In the genomic region with DNA sequence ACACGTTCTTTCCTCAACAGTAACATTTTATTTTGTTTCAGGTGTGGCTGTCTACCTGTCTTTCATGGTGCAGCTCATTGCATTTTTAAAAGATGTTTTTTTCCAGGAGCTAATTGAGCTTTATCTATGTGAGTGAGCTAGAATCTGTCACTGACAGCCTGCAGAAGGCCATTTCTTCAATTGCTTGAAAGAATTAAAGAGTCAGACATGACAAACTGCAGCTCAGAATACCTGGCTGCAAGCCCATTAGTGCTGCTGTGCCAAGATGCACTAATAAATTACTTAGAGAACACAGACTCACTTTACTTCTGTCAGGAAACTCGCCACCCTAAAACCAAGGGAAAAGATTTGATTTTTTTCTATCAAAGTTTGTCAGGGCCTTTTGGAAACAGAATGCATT, we compare ENCODE assay signal across 29 cellular contexts.
DNase-seq lines count a peak whose midpoint lies in the region; ATAC-seq and TF ChIP-seq lines count a peak whose summit lies in the region.
"Had no signal": no experiment of that assay in that cellular context is flagged by ENCODE, and none has a peak within 500 bp of the region (broad histone marks: within the 10 kb centered on the region; RNA-seq: fewer than 3 reads in every experiment).

No MANE protein-coding gene starts in this region.

- in situ Hi-C loops in mammary epithelial cell (cut with MboI; ENCODE audit: low sequenced_read_pairs in 2 of 2) = no loop called here

- H3K27me3 Mint-ChIP-seq in brain = no peaks in the 10 kb centered on the region
- H3K27me3 Mint-ChIP-seq: activated CD4-positive, alpha-beta T cell treated with anti-CD3 and anti-CD28 coated beads, Interleukin-2, amount 10 ng/mL, durations not matched to agents 7 days and 5 days; activated T-cell treated with anti-CD3 and anti-CD28 coated beads, Interleukin-2, amount 50 U/mL, for 24 hours; B cell; CD8-positive, alpha-beta memory T cell; stimulated activated memory B cell treated with anti-CD40 and anti-IgM and Interleukin-4, amounts not matched to agents 10 μg/mL and 1 μg/mL and 100 μg/mL, for 72 hours had no signal

- H3K4me3 ChIP-seq in mammary epithelial cell (replicated peaks in 1 of 3; ENCODE audit: insufficient read depth in 1 of 3, low read depth in 2 of 3, low read length in 3 of 3) (no peak overlapping the region), lower lobe of right lung (no peak overlapping the region)
- H3K4me3 ChIP-seq: GM23248 had no signal

- H3K27ac ChIP-seq in mammary epithelial cell (ENCODE audit: insufficient read depth, low read depth, low read length) (no peak overlapping the region), lower lobe of right lung (no peak overlapping the region)
- H3K27ac ChIP-seq: brain microvascular endothelial cell, GM23248, parathyroid adenoma had no signal

- no peaks in the 10 kb centered on the region for H3K4me1 ChIP-seq in mammary epithelial cell (ENCODE audit: insufficient read depth, low read length)
- H3K4me1 ChIP-seq in lower lobe of right lung = no peaks in the 10 kb centered on the region
- H3K4me1 ChIP-seq: parathyroid adenoma had no signal

- no peak overlapping the region for H3K4me2 ChIP-seq in mammary epithelial cell (ENCODE audit: insufficient read depth, low read depth, low read length)

- H2AFZ ChIP-seq in mammary epithelial cell (ENCODE audit: low read depth, low read length) = no peak overlapping the region
- H2AFZ ChIP-seq: GM23248, parathyroid adenoma had no signal

- peak overlapping the region in 4 of 5 experiments; percentile 68 to 93 (median 80) for H3K27ac Mint-ChIP-seq in brain
- H3K27ac Mint-ChIP-seq: activated CD4-positive, alpha-beta T cell treated with anti-CD3 and anti-CD28 coated beads, Interleukin-2, amount 10 ng/mL, durations not matched to agents 7 days and 5 days; activated T-cell treated with anti-CD3 and anti-CD28 coated beads, Interleukin-2, amount 50 U/mL, for 24 hours; B cell; CD8-positive, alpha-beta memory T cell; nephron progenitor cell; stimulated activated memory B cell treated with anti-CD40 and anti-IgM and Interleukin-4, amounts not matched to agents 10 μg/mL and 1 μg/mL and 100 μg/mL, for 72 hours; WTC11 had no signal

- dilution Hi-C loops in mammary epithelial cell (cut with HindIII; ENCODE audit: low sequenced_read_pairs) = no loop called here

- intact Hi-C loops in mammary epithelial cell (cut with micrococcal nuclease) = no loop called here
- intact Hi-C loops in lower lobe of right lung (cut with DNase I) = no loop called here

- no peaks in the 10 kb centered on the region for H4K20me1 ChIP-seq in mammary epithelial cell (ENCODE audit: insufficient read depth, low read length)

- no TSS peak for BruUV-seq in mammary epithelial cell (replicated peaks; lab: Mats Ljungman, UMichigan)

- ATAC-seq in lower lobe of right lung = no peak
- ATAC-seq: HepG2; PC-3; sciatic nerve; stimulated activated memory B cell treated with anti-CD40 and anti-IgM and Interleukin-4, amounts not matched to agents 10 μg/mL and 1 μg/mL and 100 μg/mL, for 72 hours; WTC11 had no signal

- CTCF ChIA-PET in mammary epithelial cell (lab: Charles Lee; ENCODE audit: low non-redundant PET) = no interaction called here

- peak overlapping the region in 2 of 5 experiments; percentile 48 to 72 for H3K4me3 Mint-ChIP-seq in brain
- H3K4me3 Mint-ChIP-seq: activated CD4-positive, alpha-beta T cell treated with anti-CD3 and anti-CD28 coated beads, Interleukin-2, amount 10 ng/mL, durations not matched to agents 7 days and 5 days; activated T-cell treated with anti-CD3 and anti-CD28 coated beads, Interleukin-2, amount 50 U/mL, for 24 hours; B cell; CD8-positive, alpha-beta memory T cell; nephron progenitor cell; stimulated activated memory B cell treated with anti-CD40 and anti-IgM and Interleukin-4, amounts not matched to agents 10 μg/mL and 1 μg/mL and 100 μg/mL, for 72 hours; WTC11 had no signal

- H3K36me3 ChIP-seq in mammary epithelial cell (ENCODE audit: insufficient read depth, low read length) = no peaks in the 10 kb centered on the region
- H3K36me3 ChIP-seq in lower lobe of right lung = no peaks in the 10 kb centered on the region
- H3K36me3 ChIP-seq: brain microvascular endothelial cell had no signal

- no peaks in the 10 kb centered on the region for H3K36me3 Mint-ChIP-seq in brain
- H3K36me3 Mint-ChIP-seq: stimulated activated memory B cell treated with anti-CD40 and anti-IgM and Interleukin-4, amounts not matched to agents 10 μg/mL and 1 μg/mL and 100 μg/mL, for 72 hours; WTC11 had no signal

- TF ChIP-seq CTCF in brain (conservative IDR thresholded peaks at IDR 0.05) (no peak), mammary epithelial cell (conservative IDR thresholded peaks at IDR 0.05 in 1 of 2, IDR thresholded peaks at IDR 0.05 in 1 of 2; ENCODE audit: extremely low read depth in 1 of 2, insufficient read depth in 1 of 2, low read depth in 1 of 2, low read length in 2 of 2) (no peak), lower lobe of right lung (IDR thresholded peaks at IDR 0.05) (no peak)

- WGBS in mammary epithelial cell (ENCODE audit: low coverage, missing lambda C conversion rate) = 14% methylated on average over 2 of the region's 2 CpGs

- peaks cover 0 to 7% (median 0%) of the 10 kb centered on the region in 5 experiments for H3K9me3 Mint-ChIP-seq in brain
- H3K9me3 Mint-ChIP-seq: nephron progenitor cell; stimulated activated memory B cell treated with anti-CD40 and anti-IgM and Interleukin-4, amounts not matched to agents 10 μg/mL and 1 μg/mL and 100 μg/mL, for 72 hours had no signal

- H3K27me3 ChIP-seq in mammary epithelial cell (ENCODE audit: insufficient read depth, low read length) = no peaks in the 10 kb centered on the region
- H3K27me3 ChIP-seq in lower lobe of right lung (ENCODE audit: low read depth) = no peaks in the 10 kb centered on the region
- H3K27me3 ChIP-seq: brain microvascular endothelial cell had no signal

- DNase-seq in A172 (ENCODE audit: low spot score) = peak; percentile 56
- DNase-seq in NCI-H1105 treated with DMSO at 0.1 percent for 48 hours (lab: John Stamatoyannopoulos, UW) = peak; percentile 29
- peak; percentile 44 for DNase-seq in pons (ENCODE audit: low spot score)
- no peak for DNase-seq in NCI-H1048 (lab: John Stamatoyannopoulos, UW)
- no peak for DNase-seq in mammary epithelial cell
- no peak for DNase-seq in lower lobe of right lung
- no peak for DNase-seq in HUDEP-2 (lab: John Stamatoyannopoulos, UW; ENCODE audit: unreplicated experiment in 76 of 76)
- DNase-seq: activated CD4-positive, alpha-beta T cell treated with anti-CD3 and anti-CD28 coated beads, Interleukin-2, amount 10 ng/mL, durations not matched to agents 7 days and 5 days; activated gamma-delta T cell treated with Interleukin-2 at 50 U/mL for 16 hours; activated T-cell treated with anti-CD3 and anti-CD28 coated beads, Interleukin-2, amount 50 U/mL, for 24 hours; brain microvascular endothelial cell; CD8-positive, alpha-beta memory T cell; DMS153; GM23248; NCI-H1930; nephron progenitor cell; NK-92 treated with Interleukin-12 subunit alpha and Interleukin-12 subunit beta, amount 100 ng/mL, for 24 hours; PC-3; SHP77; stimulated activated CD4-positive, alpha-beta T cell treated with anti-CD3 and anti-CD28 coated beads, Interleukin-12 subunit alpha, Interleukin-12 subunit beta, amount 100 ng/mL, for 4 hours; stimulated activated CD4-positive, alpha-beta T cell treated with anti-CD3 and anti-CD28 coated beads, Interleukin-4, amount 100 ng/mL, for 4 hours; T1000 had no signal

- no peaks in the 10 kb centered on the region for H3K79me2 ChIP-seq in mammary epithelial cell (ENCODE audit: insufficient read depth, low read length)
- H3K79me2 ChIP-seq: parathyroid adenoma had no signal

- H3K9me3 ChIP-seq in mammary epithelial cell (replicated peaks; ENCODE audit: insufficient read depth, low read length) = no peaks in the 10 kb centered on the region
- H3K9me3 ChIP-seq in lower lobe of right lung = no peaks in the 10 kb centered on the region

- no peak overlapping the region for H3K9ac ChIP-seq in mammary epithelial cell (ENCODE audit: insufficient read depth, low read length)
- H3K9ac ChIP-seq: GM23248, parathyroid adenoma had no signal

- H3K4me1 Mint-ChIP-seq in brain = peaks cover 30% of the 10 kb centered on the region
- H3K4me1 Mint-ChIP-seq: activated CD4-positive, alpha-beta T cell treated with anti-CD3 and anti-CD28 coated beads, Interleukin-2, amount 10 ng/mL, durations not matched to agents 7 days and 5 days; B cell; CD8-positive, alpha-beta memory T cell; stimulated activated memory B cell treated with anti-CD40 and anti-IgM and Interleukin-4, amounts not matched to agents 10 μg/mL and 1 μg/mL and 100 μg/mL, for 72 hours; WTC11 had no signal

Comparison
In these comparisons a context has a peak if more than half of its experiments do, and no peak if none do; other contexts are left out.
1. DNase-seq: peak in A172 (single experiment), NCI-H1105 treated with DMSO at 0.1 percent for 48 hours (single experiment) and pons (single experiment); none in NCI-H1048 (single experiment), mammary epithelial cell (single experiment), lower lobe of right lung (single experiment) and HUDEP-2 (0 of 76).